ENCODE assay signal across 35 cellular contexts in the genomic region with DNA sequence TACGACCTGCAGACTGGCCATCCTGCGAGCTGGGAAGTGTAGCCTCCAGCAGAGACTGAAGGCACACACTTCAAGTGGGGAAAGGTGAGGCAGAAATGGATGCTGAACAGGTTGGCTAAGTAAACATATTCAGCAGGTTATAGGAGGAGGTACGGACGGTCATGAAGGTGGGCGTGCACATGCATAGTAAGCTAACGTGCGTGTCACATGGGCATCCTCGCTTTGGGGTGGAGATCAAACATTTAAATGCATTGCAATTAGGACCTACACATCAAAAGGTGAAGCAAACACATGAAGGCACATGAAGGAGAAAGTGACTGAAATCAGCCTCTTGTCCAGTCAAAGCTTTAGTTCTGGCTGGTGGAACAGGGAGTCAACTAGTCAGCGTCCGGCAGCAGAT.
"Had no signal": no experiment of that assay in that cellular context is flagged by ENCODE, and none has a peak within 500 bp of the region (broad histone marks: within the 10 kb centered on the region; RNA-seq: fewer than 3 reads in every experiment).

No MANE protein-coding gene starts in this region.

- FAIRE-seq: colon had no signal

- H3K4me1 Mint-ChIP-seq: activated CD4-positive, alpha-beta memory T cell treated with anti-CD3 and anti-CD28 coated beads, Interleukin-2, amount 10 ng/mL, durations not matched to agents 7 days and 5 days; activated CD4-positive, alpha-beta T cell treated with anti-CD3 and anti-CD28 coated beads for 36 hours; activated CD4-positive, alpha-beta T cell treated with anti-CD3 and anti-CD28 coated beads, Interleukin-2, amount 10 ng/mL, durations not matched to agents 7 days and 5 days; activated CD8-positive, alpha-beta memory T cell treated with anti-CD3 and anti-CD28 coated beads, Interleukin-2, amount 10 ng/mL, durations not matched to agents 7 days and 5 days; activated naive CD4-positive, alpha-beta T cell treated with anti-CD3 and anti-CD28 coated beads, Interleukin-2, amount 10 ng/mL, durations not matched to agents 7 days and 5 days; activated naive CD4-positive, alpha-beta T cell treated with anti-CD3 and anti-CD28 coated beads, Interleukin-2, amount 50 U/mL, for 24 hours; activated naive CD8-positive, alpha-beta T cell treated with anti-CD3 and anti-CD28 coated beads, Interleukin-2, amount 10 ng/mL, durations not matched to agents 7 days and 5 days; activated naive CD8-positive, alpha-beta T cell treated with anti-CD3 and anti-CD28 coated beads, Interleukin-2, amount 50 U/mL, for 24 hours; brain; WTC11 had no signal

- DNase-seq: activated CD4-positive, alpha-beta memory T cell treated with anti-CD3 and anti-CD28 coated beads, Interleukin-2, amount 10 ng/mL, durations not matched to agents 7 days and 5 days; activated CD4-positive, alpha-beta T cell treated with anti-CD3 and anti-CD28 coated beads for 1 hour; activated CD4-positive, alpha-beta T cell treated with anti-CD3 and anti-CD28 coated beads for 36 hours; activated CD4-positive, alpha-beta T cell treated with anti-CD3 and anti-CD28 coated beads for 48 hours; activated CD4-positive, alpha-beta T cell treated with anti-CD3 and anti-CD28 coated beads, Interleukin-2, amount 10 ng/mL, durations not matched to agents 7 days and 5 days; activated CD4-positive, alpha-beta T cell treated with anti-CD3 and anti-CD28 coated beads, Interleukin-2, amount 50 U/mL, for 48 hours; activated CD4-positive, CD25-positive, alpha-beta regulatory T cell; activated CD8-positive, alpha-beta memory T cell treated with anti-CD3 and anti-CD28 coated beads for 24 hours; activated CD8-positive, alpha-beta memory T cell treated with anti-CD3 and anti-CD28 coated beads, Interleukin-2, amount 10 ng/mL, durations not matched to agents 7 days and 5 days; activated CD8-positive, alpha-beta memory T cell treated with anti-CD3 and anti-CD28 coated beads, Interleukin-2, amount 50 U/mL, for 48 hours; activated CD8-positive, alpha-beta T cell treated with anti-CD3 and anti-CD28 coated beads, Interleukin-2, amount 10 ng/mL, durations not matched to agents 7 days and 5 days; activated effector memory CD4-positive, alpha-beta T cell treated with Interleukin-2 at 50 U/mL for 16 hours; activated gamma-delta T cell; activated naive CD4-positive, alpha-beta T cell treated with anti-CD3 and anti-CD28 coated beads, Interleukin-2, amount 10 ng/mL, durations not matched to agents 7 days and 5 days; activated naive CD4-positive, alpha-beta T cell treated with Interleukin-2 at 50 U/mL for 16 hours; activated naive CD8-positive, alpha-beta T cell treated with anti-CD3 and anti-CD28 coated beads, Interleukin-2, amount 10 ng/mL, durations not matched to agents 7 days and 5 days; activated naive CD8-positive, alpha-beta T cell treated with anti-CD3 and anti-CD28 coated beads, Interleukin-2, amount 50 U/mL, for 24 hours; activated T-cell treated with anti-CD3 and anti-CD28 coated beads, Interleukin-2, amount 50 U/mL, for 24 hours; activated T-cell treated with anti-CD3 and anti-CD28 coated beads, Interleukin-2, amount 50 U/mL, for 48 hours; amygdala; anterior cingulate cortex; central memory CD4-positive, alpha-beta T cell; T-helper 2 cell; T-helper 9 cell; WERI-Rb-1 had no signal

- ATAC-seq: activated CD4-positive, alpha-beta T cell treated with anti-CD3 and anti-CD28 coated beads for 36 hours; activated CD4-positive, CD25-positive, alpha-beta regulatory T cell treated with anti-CD3 and anti-CD28 coated beads, Interleukin-2, amount 50 U/mL, for 24 hours; activated CD8-positive, alpha-beta memory T cell treated with anti-CD3 and anti-CD28 coated beads, Interleukin-2, amount 10 ng/mL, durations not matched to agents 7 days and 5 days; activated CD8-positive, alpha-beta T cell treated with anti-CD3 and anti-CD28 coated beads, Interleukin-2, amount 10 ng/mL, durations not matched to agents 7 days and 5 days; activated naive CD8-positive, alpha-beta T cell treated with anti-CD3 and anti-CD28 coated beads, Interleukin-2, amount 50 U/mL, for 24 hours; WTC11 had no signal

- H3K4me3 Mint-ChIP-seq: activated CD4-positive, alpha-beta memory T cell treated with anti-CD3 and anti-CD28 coated beads, Interleukin-2, amount 10 ng/mL, durations not matched to agents 7 days and 5 days; activated CD4-positive, alpha-beta T cell treated with anti-CD3 and anti-CD28 coated beads for 36 hours; activated CD4-positive, alpha-beta T cell treated with anti-CD3 and anti-CD28 coated beads, Interleukin-2, amount 10 ng/mL, durations not matched to agents 7 days and 5 days; activated CD8-positive, alpha-beta memory T cell treated with anti-CD3 and anti-CD28 coated beads, Interleukin-2, amount 10 ng/mL, durations not matched to agents 7 days and 5 days; activated CD8-positive, alpha-beta T cell treated with anti-CD3 and anti-CD28 coated beads, Interleukin-2, amount 10 ng/mL, durations not matched to agents 7 days and 5 days; activated naive CD4-positive, alpha-beta T cell treated with anti-CD3 and anti-CD28 coated beads, Interleukin-2, amount 10 ng/mL, durations not matched to agents 7 days and 5 days; activated naive CD4-positive, alpha-beta T cell treated with anti-CD3 and anti-CD28 coated beads, Interleukin-2, amount 50 U/mL, for 24 hours; activated naive CD8-positive, alpha-beta T cell; activated naive CD8-positive, alpha-beta T cell treated with anti-CD3 and anti-CD28 coated beads, Interleukin-2, amount 10 ng/mL, durations not matched to agents 7 days and 5 days; activated naive CD8-positive, alpha-beta T cell treated with anti-CD3 and anti-CD28 coated beads, Interleukin-2, amount 50 U/mL, for 24 hours; activated T-cell treated with anti-CD3 and anti-CD28 coated beads, Interleukin-2, amount 50 U/mL, for 24 hours; brain; T-helper 1 cell treated with Interleukin-12 subunit alpha and Interleukin-12 subunit beta and Interleukin-4 antibody, amounts not matched to agents 30 μg/mL and 1 μg/mL, for 36 hours; T-helper 2 cell treated with Interferon-gamma antibody and Interleukin-4, amounts not matched to agents 5 μg/mL and 100 μg/mL, for 36 hours; WTC11 had no signal

- H3K36me3 Mint-ChIP-seq: activated CD8-positive, alpha-beta memory T cell treated with anti-CD3 and anti-CD28 coated beads, Interleukin-2, amount 10 ng/mL, durations not matched to agents 7 days and 5 days; activated naive CD4-positive, alpha-beta T cell treated with anti-CD3 and anti-CD28 coated beads, Interleukin-2, amount 10 ng/mL, durations not matched to agents 7 days and 5 days; activated naive CD4-positive, alpha-beta T cell treated with anti-CD3 and anti-CD28 coated beads, Interleukin-2, amount 50 U/mL, for 24 hours; activated naive CD8-positive, alpha-beta T cell; activated naive CD8-positive, alpha-beta T cell treated with anti-CD3 and anti-CD28 coated beads, Interleukin-2, amount 10 ng/mL, durations not matched to agents 7 days and 5 days; brain; WTC11 had no signal

- H3K27me3 Mint-ChIP-seq: activated CD4-positive, alpha-beta T cell treated with anti-CD3 and anti-CD28 coated beads, Interleukin-2, amount 10 ng/mL, durations not matched to agents 7 days and 5 days had no signal

- H3K4me1 ChIP-seq: ascending aorta had no signal

- H3K27me3 ChIP-seq: ascending aorta had no signal

- H3K36me3 ChIP-seq: ascending aorta, WERI-Rb-1 had no signal

- H3K27ac Mint-ChIP-seq: activated CD4-positive, alpha-beta memory T cell treated with anti-CD3 and anti-CD28 coated beads, Interleukin-2, amount 10 ng/mL, durations not matched to agents 7 days and 5 days; activated CD4-positive, alpha-beta T cell treated with anti-CD3 and anti-CD28 coated beads for 36 hours; activated CD4-positive, alpha-beta T cell treated with anti-CD3 and anti-CD28 coated beads, Interleukin-2, amount 10 ng/mL, durations not matched to agents 7 days and 5 days; activated CD8-positive, alpha-beta memory T cell treated with anti-CD3 and anti-CD28 coated beads, Interleukin-2, amount 10 ng/mL, durations not matched to agents 7 days and 5 days; activated CD8-positive, alpha-beta T cell treated with anti-CD3 and anti-CD28 coated beads, Interleukin-2, amount 10 ng/mL, durations not matched to agents 7 days and 5 days; activated naive CD4-positive, alpha-beta T cell treated with anti-CD3 and anti-CD28 coated beads, Interleukin-2, amount 10 ng/mL, durations not matched to agents 7 days and 5 days; activated naive CD4-positive, alpha-beta T cell treated with anti-CD3 and anti-CD28 coated beads, Interleukin-2, amount 50 U/mL, for 24 hours; activated naive CD8-positive, alpha-beta T cell; activated naive CD8-positive, alpha-beta T cell treated with anti-CD3 and anti-CD28 coated beads, Interleukin-2, amount 10 ng/mL, durations not matched to agents 7 days and 5 days; activated naive CD8-positive, alpha-beta T cell treated with anti-CD3 and anti-CD28 coated beads, Interleukin-2, amount 50 U/mL, for 24 hours; activated T-cell treated with anti-CD3 and anti-CD28 coated beads, Interleukin-2, amount 50 U/mL, for 24 hours; activated T-helper 2 cell treated with anti-CD3 and anti-CD28 coated beads, Interferon-gamma antibody, Interleukin-2, Interleukin-4, amounts not matched to agents 10 μg/mL and 5 μg/mL and 100 μg/mL, durations not matched to agents 14 hours and 24 hours and 36 hours; brain; T-helper 1 cell treated with Interleukin-12 subunit alpha and Interleukin-12 subunit beta and Interleukin-4 antibody, amounts not matched to agents 30 μg/mL and 1 μg/mL, for 36 hours; T-helper 2 cell treated with Interferon-gamma antibody and Interleukin-4, amounts not matched to agents 5 μg/mL and 100 μg/mL, for 36 hours; WTC11 had no signal

- H3K9me3 Mint-ChIP-seq: activated CD4-positive, alpha-beta memory T cell treated with anti-CD3 and anti-CD28 coated beads, Interleukin-2, amount 10 ng/mL, durations not matched to agents 7 days and 5 days; activated CD4-positive, alpha-beta T cell treated with anti-CD3 and anti-CD28 coated beads, Interleukin-2, amount 10 ng/mL, durations not matched to agents 7 days and 5 days; activated naive CD4-positive, alpha-beta T cell treated with anti-CD3 and anti-CD28 coated beads, Interleukin-2, amount 10 ng/mL, durations not matched to agents 7 days and 5 days; activated naive CD4-positive, alpha-beta T cell treated with anti-CD3 and anti-CD28 coated beads, Interleukin-2, amount 50 U/mL, for 24 hours; activated naive CD8-positive, alpha-beta T cell treated with anti-CD3 and anti-CD28 coated beads, Interleukin-2, amount 10 ng/mL, durations not matched to agents 7 days and 5 days; activated naive CD8-positive, alpha-beta T cell treated with anti-CD3 and anti-CD28 coated beads, Interleukin-2, amount 50 U/mL, for 24 hours; activated T-cell treated with anti-CD3 and anti-CD28 coated beads, Interleukin-2, amount 50 U/mL, for 24 hours; activated T-helper 2 cell treated with anti-CD3 and anti-CD28 coated beads, Interferon-gamma antibody, Interleukin-2, Interleukin-4, amounts not matched to agents 10 μg/mL and 5 μg/mL and 100 μg/mL, durations not matched to agents 14 hours and 24 hours and 36 hours; T-helper 1 cell treated with Interleukin-12 subunit alpha and Interleukin-12 subunit beta and Interleukin-4 antibody, amounts not matched to agents 30 μg/mL and 1 μg/mL, for 36 hours; T-helper 2 cell treated with Interferon-gamma antibody and Interleukin-4, amounts not matched to agents 5 μg/mL and 100 μg/mL, for 36 hours; WTC11 had no signal

- H3K9me3 ChIP-seq: ascending aorta had no signal

- H3K27ac ChIP-seq: ascending aorta, WERI-Rb-1 had no signal

- H3K4me3 ChIP-seq: ascending aorta had no signal
